ENCODE assay signal across 8 cellular contexts in the genomic region with DNA sequence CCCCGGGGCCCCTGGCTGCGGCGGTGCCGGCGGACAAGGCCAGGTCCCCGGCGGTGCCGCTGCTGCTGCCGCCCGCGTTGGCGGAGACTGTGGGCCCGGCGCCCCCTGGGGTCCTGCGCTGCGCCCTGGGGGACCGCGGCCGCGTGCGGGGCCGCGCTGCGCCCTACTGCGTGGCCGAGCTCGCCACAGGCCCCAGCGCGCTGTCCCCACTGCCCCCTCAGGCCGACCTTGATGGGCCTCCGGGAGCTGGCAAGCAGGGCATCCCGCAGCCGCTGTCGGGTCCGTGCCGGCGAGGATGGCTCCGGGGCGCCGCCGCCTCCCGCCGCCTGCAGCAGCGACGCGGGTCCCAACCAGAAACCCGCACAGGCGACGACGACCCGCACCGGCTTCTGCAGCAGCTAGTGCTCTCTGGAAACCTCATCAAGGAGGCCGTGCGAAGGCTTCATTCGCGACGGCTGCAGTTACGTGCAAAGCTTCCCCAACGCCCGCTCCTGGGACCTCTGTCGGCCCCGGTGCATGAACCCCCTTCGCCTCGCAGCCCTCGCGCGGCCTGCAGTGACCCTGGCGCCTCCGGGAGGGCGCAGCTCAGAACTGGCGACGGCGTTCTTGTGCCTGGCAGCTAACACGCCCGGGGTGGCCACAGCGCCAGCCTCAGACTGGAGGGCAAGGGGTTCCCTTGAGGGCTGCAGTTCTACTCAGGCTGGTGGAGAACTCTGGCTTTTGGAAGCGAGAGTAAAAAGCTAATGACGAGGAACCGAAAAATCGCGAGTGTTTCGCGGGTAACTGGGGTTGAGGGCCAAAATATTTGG. TPM values are rescaled to one million over a fixed set of nuclear protein-coding genes. Genes with fewer than 3 reads are reported as not detected.
DNase-seq lines count a peak whose midpoint lies in the region; ATAC-seq and TF ChIP-seq lines count a peak whose summit lies in the region.

No MANE protein-coding gene starts in this region.

- H3K36me3 Mint-ChIP-seq in activated T-helper 2 cell treated with anti-CD3 and anti-CD28 coated beads, Interferon-gamma antibody, Interleukin-2, Interleukin-4, amounts not matched to agents 10 μg/mL and 5 μg/mL and 100 μg/mL, durations not matched to agents 14 hours and 24 hours and 36 hours (ENCODE audit: low read depth): peaks cover 5% of the 10 kb centered on the region
- no peaks in the 10 kb centered on the region for H3K36me3 Mint-ChIP-seq in neural crest cell (ENCODE audit: low read depth)

- H3K4me3 ChIP-seq in OCI-LY7 (ENCODE audit: low read depth, low read length, poor library complexity, severe bottlenecking) (peak overlapping the region; percentile 95), fibroblast of villous mesenchyme (ENCODE audit: low read depth, low read length) (peak overlapping the region; percentile 84)

- no peaks in the 10 kb centered on the region for H3K9me3 ChIP-seq in OCI-LY7 (ENCODE audit: low read length)

- H3K4me1 Mint-ChIP-seq in activated T-helper 2 cell treated with anti-CD3 and anti-CD28 coated beads, Interferon-gamma antibody, Interleukin-2, Interleukin-4, amounts not matched to agents 10 μg/mL and 5 μg/mL and 100 μg/mL, durations not matched to agents 14 hours and 24 hours and 36 hours (ENCODE audit: low read depth): peaks cover 19% of the 10 kb centered on the region
- peaks cover 25% of the 10 kb centered on the region for H3K4me1 Mint-ChIP-seq in neural crest cell

- H3K4me3 Mint-ChIP-seq in activated T-helper 2 cell treated with anti-CD3 and anti-CD28 coated beads, Interferon-gamma antibody, Interleukin-2, Interleukin-4, amounts not matched to agents 10 μg/mL and 5 μg/mL and 100 μg/mL, durations not matched to agents 14 hours and 24 hours and 36 hours (ENCODE audit: low read depth): peak overlapping the region; percentile 81
- peak overlapping the region; percentile 87 for H3K4me3 Mint-ChIP-seq in neural crest cell

- intact Hi-C loops in OCI-LY7 (cut with micrococcal nuclease; ENCODE audit: unreplicated experiment): loop anchor here (1.0 to 2.0 kb wide), 2 partner anchors 28 to 41 kb away; partner anchors contain the start of gene ARHGAP19
- intact Hi-C loops in activated T-helper 2 cell treated with anti-CD3 and anti-CD28 coated beads, Interferon-gamma antibody, Interleukin-2, Interleukin-4, amounts not matched to agents 10 μg/mL and 5 μg/mL and 100 μg/mL, durations not matched to agents 14 hours and 24 hours and 36 hours (cut with micrococcal nuclease): loop anchor here (1.0 to 10.0 kb wide), 4 partner anchors 8 to 735 kb away; partner anchors contain the start of genes MMS19, TM9SF3 and UBTD1

- ATAC-seq in HG02763 (IDR thresholded peaks at IDR 0.05; ENCODE audit: unreplicated experiment): peak; percentile 21

- peak overlapping the region; percentile 91 for H3K4me2 ChIP-seq in OCI-LY7 (ENCODE audit: low read length)

- no peaks in the 10 kb centered on the region for H3K36me3 ChIP-seq in OCI-LY7 (ENCODE audit: insufficient read depth, low read length)

- DNase-seq in OCI-LY7 (ENCODE audit: low spot score) (peak; percentile 72), fibroblast of villous mesenchyme (ENCODE audit: low read depth) (no peak), neural crest cell (ENCODE audit: low read depth, low spot score) (peak; percentile 46), DMS79 (lab: John Stamatoyannopoulos, UW) (no peak)
- peak; percentile 53 for DNase-seq in activated T-helper 2 cell treated with anti-CD3 and anti-CD28 coated beads, Interferon-gamma antibody, Interleukin-2, Interleukin-4, amounts not matched to agents 10 μg/mL and 5 μg/mL and 100 μg/mL, durations not matched to agents 14 hours and 24 hours and 36 hours (ENCODE audit: low spot score)

- CTCF ChIA-PET in OCI-LY7 (lab: Charles Lee; ENCODE audit: unreplicated experiment): interaction anchor here (0.7 to 1.3 kb wide), 2 partner anchors 38 to 41 kb away, joined by 3 to 5 read pairs; no protein-coding TSS in a partner anchor

- TF ChIP-seq CTCF in GM12872 (IDR thresholded peaks at IDR 0.05; ENCODE audit: insufficient read depth, low read depth, low read length) (0 out of 3 replicates have a peak, but pooled peaks have one; percentile 10), OCI-LY7 (conservative IDR thresholded peaks at IDR 0.05; ENCODE audit: low read length) (peak; percentile 54), fibroblast of villous mesenchyme (IDR thresholded peaks at IDR 0.05; ENCODE audit: insufficient read depth, low read depth, low read length) (no peak), neural crest cell (conservative IDR thresholded peaks at IDR 0.05) (no peak)

- BruUV-seq in OCI-LY7 (replicated peaks; lab: Mats Ljungman, UMichigan): no TSS peak

- peaks cover 10% of the 10 kb centered on the region for H3K27me3 Mint-ChIP-seq in activated T-helper 2 cell treated with anti-CD3 and anti-CD28 coated beads, Interferon-gamma antibody, Interleukin-2, Interleukin-4, amounts not matched to agents 10 μg/mL and 5 μg/mL and 100 μg/mL, durations not matched to agents 14 hours and 24 hours and 36 hours (ENCODE audit: low read depth)
- peaks cover 61% of the 10 kb centered on the region for H3K27me3 Mint-ChIP-seq in neural crest cell (ENCODE audit: low read depth)

- POLR2A ChIA-PET in OCI-LY7 (lab: Charles Lee): interaction anchor here (1.6 to 2.9 kb wide), 3 partner anchors 10 to 27 kb away, joined by 4 to 21 read pairs (median 9); partner anchors contain the start of gene ARHGAP19

- no peaks in the 10 kb centered on the region for H3K9me3 Mint-ChIP-seq in activated T-helper 2 cell treated with anti-CD3 and anti-CD28 coated beads, Interferon-gamma antibody, Interleukin-2, Interleukin-4, amounts not matched to agents 10 μg/mL and 5 μg/mL and 100 μg/mL, durations not matched to agents 14 hours and 24 hours and 36 hours
- no peaks in the 10 kb centered on the region for H3K9me3 Mint-ChIP-seq in neural crest cell

- H3K79me2 ChIP-seq in OCI-LY7 (ENCODE audit: insufficient read depth, low read depth, low read length): no peaks in the 10 kb centered on the region

- H3K4me1 ChIP-seq in OCI-LY7 (ENCODE audit: insufficient read depth, low read length, poor library complexity, severe bottlenecking): peaks cover 14% of the 10 kb centered on the region

- H3K27ac Mint-ChIP-seq in activated T-helper 2 cell treated with anti-CD3 and anti-CD28 coated beads, Interferon-gamma antibody, Interleukin-2, Interleukin-4, amounts not matched to agents 10 μg/mL and 5 μg/mL and 100 μg/mL, durations not matched to agents 14 hours and 24 hours and 36 hours: peak overlapping the region; percentile 63
- no peak overlapping the region for H3K27ac Mint-ChIP-seq in neural crest cell (ENCODE audit: unreplicated experiment)

- H4K20me1 ChIP-seq in OCI-LY7 (ENCODE audit: insufficient read depth, low read length): no peaks in the 10 kb centered on the region

- peak overlapping the region; percentile 27; the same call in 1 of the 2 replicates for H2AFZ ChIP-seq in OCI-LY7 (ENCODE audit: low read length)

- H3K9me2 ChIP-seq in OCI-LY7 (ENCODE audit: insufficient read depth, low read length): no peaks in the 10 kb centered on the region

- H3K27ac ChIP-seq in OCI-LY7 (ENCODE audit: low read depth, low read length, poor library complexity, severe bottlenecking): no peak overlapping the region
- H3K27ac ChIP-seq in temporal lobe (ENCODE audit: low read depth, low read length): peak overlapping the region; percentile 65

RNA-seq across cellular contexts. Expression of gene FRAT1, which starts 0.8 kb away (rescaled TPM):
- 5.1 and 7.0 TPM in 2 replicates for total RNA-seq in OCI-LY7 (2014; rRNA removed; shearing (Covaris generic))
- 12.2 and 12.4 TPM in 2 replicates for total RNA-seq in OCI-LY7 (2022)
- total RNA-seq in activated T-helper 2 cell treated with anti-CD3 and anti-CD28 coated beads, Interferon-gamma antibody, Interleukin-2, Interleukin-4, amounts not matched to agents 10 μg/mL and 5 μg/mL and 100 μg/mL, durations not matched to agents 14 hours and 24 hours and 36 hours: 2.9 and 3.4 TPM in 2 replicates
- total RNA-seq in fibroblast of villous mesenchyme: 1.7 and 2.3 TPM in 2 replicates
- total RNA-seq in neural crest cell: 1.6 and 2.2 TPM in 2 replicates
- total RNA-seq in temporal lobe: 4.2 TPM

RNA-seq across cellular contexts. Expression of gene FRAT2, which starts 14.7 kb away (rescaled TPM):
- 9.3 and 12.3 TPM in 2 replicates for total RNA-seq in OCI-LY7 (2014; rRNA removed; shearing (Covaris generic))
- total RNA-seq in OCI-LY7 (2022) (18.3 and 18.4 TPM in 2 replicates), fibroblast of villous mesenchyme (5.2 and 5.8 TPM in 2 replicates), neural crest cell (8.6 and 8.8 TPM in 2 replicates), temporal lobe (8.4 TPM)
- 10.4 and 10.6 TPM in 2 replicates for total RNA-seq in activated T-helper 2 cell treated with anti-CD3 and anti-CD28 coated beads, Interferon-gamma antibody, Interleukin-2, Interleukin-4, amounts not matched to agents 10 μg/mL and 5 μg/mL and 100 μg/mL, durations not matched to agents 14 hours and 24 hours and 36 hours

RNA-seq across cellular contexts. Expression of gene ARHGAP19, which starts 27.4 kb away (rescaled TPM):
- 33.3 and 34.1 TPM in 2 replicates for total RNA-seq in OCI-LY7 (2014; rRNA removed; shearing (Covaris generic))
- total RNA-seq in OCI-LY7 (2022) (60.5 and 73.1 TPM in 2 replicates), fibroblast of villous mesenchyme (8.1 and 13.4 TPM in 2 replicates), neural crest cell (30.3 and 32.1 TPM in 2 replicates), temporal lobe (6.4 TPM)
- 25.3 and 29.9 TPM in 2 replicates for total RNA-seq in activated T-helper 2 cell treated with anti-CD3 and anti-CD28 coated beads, Interferon-gamma antibody, Interleukin-2, Interleukin-4, amounts not matched to agents 10 μg/mL and 5 μg/mL and 100 μg/mL, durations not matched to agents 14 hours and 24 hours and 36 hours

Comparison
In these comparisons a context has a peak if more than half of its experiments do, and no peak if none do; other contexts are left out.
1. CTCF ChIP-seq: peak in GM12872 (single experiment) and OCI-LY7 (single experiment); none in fibroblast of villous mesenchyme (single experiment) and neural crest cell (single experiment).
2. DNase-seq: peak in OCI-LY7 (single experiment), activated T-helper 2 cell treated with anti-CD3 and anti-CD28 coated beads, Interferon-gamma antibody, Interleukin-2, Interleukin-4, amounts not matched to agents 10 μg/mL and 5 μg/mL and 100 μg/mL, durations not matched to agents 14 hours and 24 hours and 36 hours (single experiment) and neural crest cell (single experiment); none in fibroblast of villous mesenchyme (single experiment) and DMS79 (single experiment).